Comparison of ENCODE assay signal across 7 cellular contexts in genomic region chr3:194058189-194058571, GRCh38.
DNase-seq lines count a peak whose midpoint lies in the region; ATAC-seq and TF ChIP-seq lines count a peak whose summit lies in the region.

No MANE protein-coding gene starts in this region.

- no peak for TF ChIP-seq CTCF in right lobe of liver (IDR thresholded peaks at IDR 0.05)

- ATAC-seq in HG03108 (IDR thresholded peaks at IDR 0.05; ENCODE audit: unreplicated experiment) = peak; percentile 58
- no peak for ATAC-seq in central memory CD8-positive, alpha-beta T cell (replicated peaks; ENCODE audit: extremely low read depth, poor library complexity, severe bottlenecking)
- peak; percentile 87 to 91 (median 91) for ATAC-seq in right lobe of liver

- TF ChIP-seq POLR2A in GM18526 (IDR thresholded peaks at IDR 0.05; ENCODE audit: extremely low read depth, insufficient read length) (peak; percentile 31), right lobe of liver (IDR thresholded peaks at IDR 0.05) (no peak)

- peaks cover 6% of the 10 kb centered on the region for H3K4me1 Mint-ChIP-seq in central memory CD8-positive, alpha-beta T cell

- H3K27me3 ChIP-seq in right lobe of liver = no peaks in the 10 kb centered on the region

- no peaks in the 10 kb centered on the region for H3K36me3 Mint-ChIP-seq in central memory CD8-positive, alpha-beta T cell (ENCODE audit: insufficient read depth)

- intact Hi-C loops in right lobe of liver (cut with DNase I) = no loop called here

- H3K4me3 Mint-ChIP-seq in central memory CD8-positive, alpha-beta T cell = peak overlapping the region; percentile 39

- no peaks in the 10 kb centered on the region for H3K36me3 ChIP-seq in right lobe of liver

- H3K4me1 ChIP-seq in right lobe of liver = peaks cover 0 to 32% (median 10%) of the 10 kb centered on the region in 4 donors

- H3K27ac Mint-ChIP-seq in central memory CD8-positive, alpha-beta T cell (ENCODE audit: low read depth) = no peak overlapping the region

- no peaks in the 10 kb centered on the region for H3K9me3 ChIP-seq in right lobe of liver

- peak overlapping the region; percentile 26 to 63 (median 49) for H3K27ac ChIP-seq in right lobe of liver

- no peaks in the 10 kb centered on the region for H3K9me3 Mint-ChIP-seq in central memory CD8-positive, alpha-beta T cell

- peak; percentile 6 for DNase-seq in OCI-M1 (lab: John Stamatoyannopoulos, UW)
- no peak for DNase-seq in central memory CD8-positive, alpha-beta T cell (ENCODE audit: low spot score in 2 of 2)
- peak; percentile 80 to 87 (median 82) for DNase-seq in right lobe of liver
- peak; percentile 5 for DNase-seq in stimulated activated CD8-positive, alpha-beta memory T cell treated with anti-CD3 and anti-CD28 coated beads, Interleukin-15, amount 100 ng/mL, for 24 hours (ENCODE audit: low read depth)
- no peak for DNase-seq in GF-D8 (lab: John Stamatoyannopoulos, UW)

- 1% methylated on average over 14 of the region's 31 CpGs for WGBS in right lobe of liver (ENCODE audit: insufficient coverage, low coverage, low lambda C conversion rate, missing lambda C conversion rate)

- peaks cover 47% of the 10 kb centered on the region for H3K27me3 Mint-ChIP-seq in central memory CD8-positive, alpha-beta T cell

- H3K4me3 ChIP-seq in right lobe of liver = peak overlapping the region; percentile 20 to 49 (median 49)

Comparison
In these comparisons a context has a peak if more than half of its experiments do, and no peak if none do; other contexts are left out.
1. DNase-seq: peak in OCI-M1 (single experiment), right lobe of liver (3 of 3) and stimulated activated CD8-positive, alpha-beta memory T cell treated with anti-CD3 and anti-CD28 coated beads, Interleukin-15, amount 100 ng/mL, for 24 hours (single experiment); none in central memory CD8-positive, alpha-beta T cell (0 of 2) and GF-D8 (single experiment).